ENCODE assay signal across 8 cellular contexts in genomic region chr7:124338861-124339260, GRCh38.
"Had no signal": no experiment of that assay in that cellular context is flagged by ENCODE, and none has a peak within 500 bp of the region (broad histone marks: within the 10 kb centered on the region; RNA-seq: fewer than 3 reads in every experiment).

No MANE protein-coding gene starts in this region.

- H3K4me2 ChIP-seq: GM23338 had no signal

- H3K4me1 ChIP-seq: HAP-1 had no signal

- H3K36me3 ChIP-seq: HAP-1 had no signal

- H2AFZ ChIP-seq: GM23338 had no signal

- H3K27ac ChIP-seq: HL-60 had no signal

- DNase-seq: H7, HFFc6, KBM-7 had no signal

- H3K4me3 ChIP-seq: GM23338, HAP-1 had no signal

- H3K9me3 ChIP-seq: HAP-1 had no signal

- ATAC-seq: GM23338, HCT116, HepG2 had no signal
